ENCODE assay signal across 24 cellular contexts in genomic region chr2:173153486-173153885, GRCh38.
"Had no signal": no experiment of that assay in that cellular context is flagged by ENCODE, and none has a peak within 500 bp of the region (broad histone marks: within the 10 kb centered on the region; RNA-seq: fewer than 3 reads in every experiment).

No MANE protein-coding gene starts in this region.

- H3K9me3 ChIP-seq: esophagus squamous epithelium, lower lobe of right lung, neutrophil, thoracic aorta, upper lobe of left lung had no signal

- H3K27me3 ChIP-seq: esophagus squamous epithelium, hepatocyte, neutrophil, upper lobe of left lung had no signal

- ATAC-seq: activated CD8-positive, alpha-beta T cell treated with anti-CD3 and anti-CD28 coated beads, Interleukin-2, amount 10 ng/mL, durations not matched to agents 7 days and 5 days; activated naive CD8-positive, alpha-beta T cell treated with anti-CD3 and anti-CD28 coated beads, Interleukin-2, amount 50 U/mL, for 24 hours; left colon; lower lobe of right lung; natural killer cell treated with Interleukin-12 subunit alpha and Interleukin-12 subunit beta and Interleukin-15 and Interleukin-18, amount 100 ng/mL, for 72 hours; stimulated activated naive B cell treated with anti-CD40 and anti-IgM and Interleukin-4, amounts not matched to agents 10 μg/mL and 1 μg/mL and 100 μg/mL, for 72 hours had no signal

- H3K9me3 Mint-ChIP-seq: stimulated activated naive B cell treated with anti-CD40 and anti-IgM and Interleukin-4, amounts not matched to agents 10 μg/mL and 1 μg/mL and 100 μg/mL, for 72 hours had no signal

- H3K4me1 ChIP-seq: lower lobe of right lung had no signal

- H3K4me3 ChIP-seq: coronary artery, esophagus squamous epithelium, hepatocyte, lower lobe of right lung, thoracic aorta, upper lobe of left lung had no signal

- H3K4me2 ChIP-seq: hepatocyte had no signal

- H3K27ac Mint-ChIP-seq: activated CD8-positive, alpha-beta T cell treated with anti-CD3 and anti-CD28 coated beads, Interleukin-2, amount 10 ng/mL, durations not matched to agents 7 days and 5 days; activated naive CD4-positive, alpha-beta T cell treated with anti-CD3 and anti-CD28 coated beads, Interleukin-2, amount 10 ng/mL, durations not matched to agents 7 days and 5 days; activated naive CD8-positive, alpha-beta T cell treated with anti-CD3 and anti-CD28 coated beads, Interleukin-2, amount 50 U/mL, for 24 hours; activated T-cell treated with anti-CD3 and anti-CD28 coated beads, Interleukin-2, amount 50 U/mL, for 24 hours; brain; mesothelial cell of epicardium; stimulated activated naive B cell treated with anti-CD40 and anti-IgM and Interleukin-4, amounts not matched to agents 10 μg/mL and 1 μg/mL and 100 μg/mL, for 72 hours had no signal

- H2AFZ ChIP-seq: hepatocyte had no signal

- H3K27ac ChIP-seq: coronary artery, esophagus squamous epithelium, hepatocyte, lower lobe of right lung, neutrophil, thoracic aorta, upper lobe of left lung had no signal

- H3K36me3 ChIP-seq: esophagus squamous epithelium, lower lobe of right lung, neutrophil, thoracic aorta, upper lobe of left lung had no signal

- H3K27me3 Mint-ChIP-seq: activated naive CD8-positive, alpha-beta T cell treated with anti-CD3 and anti-CD28 coated beads, Interleukin-2, amount 50 U/mL, for 24 hours; brain; natural killer cell treated with Interleukin-12 subunit alpha and Interleukin-12 subunit beta and Interleukin-15 and Interleukin-18, amount 100 ng/mL, for 72 hours; stimulated activated naive B cell treated with anti-CD40 and anti-IgM and Interleukin-4, amounts not matched to agents 10 μg/mL and 1 μg/mL and 100 μg/mL, for 72 hours had no signal

- DNase-seq: activated CD4-positive, alpha-beta T cell treated with anti-CD3 and anti-CD28 coated beads for 48 hours; activated CD4-positive, CD25-positive, alpha-beta regulatory T cell; activated CD8-positive, alpha-beta T cell treated with anti-CD3 and anti-CD28 coated beads, Interleukin-2, amount 10 ng/mL, durations not matched to agents 7 days and 5 days; activated effector memory CD4-positive, alpha-beta T cell treated with Interleukin-2 at 50 U/mL for 16 hours; activated naive CD4-positive, alpha-beta T cell treated with anti-CD3 and anti-CD28 coated beads, Interleukin-2, amount 10 ng/mL, durations not matched to agents 7 days and 5 days; activated naive CD8-positive, alpha-beta T cell treated with anti-CD3 and anti-CD28 coated beads, Interleukin-2, amount 50 U/mL, for 24 hours; activated T-cell treated with anti-CD3 and anti-CD28 coated beads, Interleukin-2, amount 50 U/mL, for 24 hours; anterior cingulate cortex; esophagus squamous epithelium; left colon; lower lobe of right lung; posterior cingulate gyrus; retina; stimulated activated naive B cell treated with anti-CD40 and anti-IgM and Interleukin-4, amounts not matched to agents 10 μg/mL and 1 μg/mL and 100 μg/mL, for 72 hours; T-helper 1 cell; T1000; upper lobe of left lung had no signal

- H3K4me3 Mint-ChIP-seq: activated CD8-positive, alpha-beta T cell treated with anti-CD3 and anti-CD28 coated beads, Interleukin-2, amount 10 ng/mL, durations not matched to agents 7 days and 5 days; activated naive CD4-positive, alpha-beta T cell treated with anti-CD3 and anti-CD28 coated beads, Interleukin-2, amount 10 ng/mL, durations not matched to agents 7 days and 5 days; activated naive CD8-positive, alpha-beta T cell treated with anti-CD3 and anti-CD28 coated beads, Interleukin-2, amount 50 U/mL, for 24 hours; activated T-cell treated with anti-CD3 and anti-CD28 coated beads, Interleukin-2, amount 50 U/mL, for 24 hours; brain; mesothelial cell of epicardium; natural killer cell treated with Interleukin-12 subunit alpha and Interleukin-12 subunit beta and Interleukin-15 and Interleukin-18, amount 100 ng/mL, for 72 hours; stimulated activated naive B cell treated with anti-CD40 and anti-IgM and Interleukin-4, amounts not matched to agents 10 μg/mL and 1 μg/mL and 100 μg/mL, for 72 hours had no signal
